Comparison of ENCODE assay signal across 12 cellular contexts in the genomic region with DNA sequence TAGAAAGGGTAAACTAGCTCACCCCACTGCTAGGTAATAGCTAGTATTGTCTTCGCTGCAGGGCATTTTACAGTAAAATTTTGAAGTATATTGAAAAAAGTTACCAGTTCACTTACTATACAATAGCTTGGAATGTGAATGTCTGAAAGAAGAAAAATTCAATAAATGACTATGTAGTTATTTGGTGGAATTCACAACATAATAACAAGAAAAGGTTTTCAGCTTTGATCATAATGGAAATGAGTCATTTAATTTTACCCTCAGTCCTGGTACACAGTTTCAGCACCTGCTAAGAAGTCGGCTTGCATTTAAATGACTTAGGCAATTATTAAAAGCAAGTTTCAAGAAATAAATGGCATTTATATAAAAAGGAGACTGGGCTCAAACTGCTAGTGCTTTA.
DNase-seq lines count a peak whose midpoint lies in the region; ATAC-seq and TF ChIP-seq lines count a peak whose summit lies in the region.
"Had no signal": no experiment of that assay in that cellular context is flagged by ENCODE, and none has a peak within 500 bp of the region (broad histone marks: within the 10 kb centered on the region; RNA-seq: fewer than 3 reads in every experiment).

No MANE protein-coding gene starts in this region.

- ATAC-seq in GM18858 (IDR thresholded peaks at IDR 0.05; ENCODE audit: unreplicated experiment) (peak; percentile 92), GM19468 (IDR thresholded peaks at IDR 0.05; ENCODE audit: extremely low read depth, unreplicated experiment) (peak; percentile 67), HG02885 (IDR thresholded peaks at IDR 0.05; ENCODE audit: poor library complexity, unreplicated experiment) (peak; percentile 80), HG03520 (IDR thresholded peaks at IDR 0.05; ENCODE audit: unreplicated experiment) (peak; percentile 82)
- ATAC-seq: esophagus mucosa had no signal

- H3K4me3 ChIP-seq in A673 (ENCODE audit: low read depth, low read length, poor library complexity, severe bottlenecking), result no peak overlapping the region

- no peaks in the 10 kb centered on the region for H3K9me3 ChIP-seq in A673 (ENCODE audit: low read depth, low read length, poor library complexity, severe bottlenecking)

- CTCF ChIA-PET in A673 (lab: Charles Lee), result no interaction called here

- TF ChIP-seq CTCF in A673 (conservative IDR thresholded peaks at IDR 0.05; ENCODE audit: low read depth, low read length), result no peak

- no peaks in the 10 kb centered on the region for H3K36me3 ChIP-seq in A673 (ENCODE audit: insufficient read depth, low read length, poor library complexity, severe bottlenecking)

- DNase-seq in A673 (ENCODE audit: low spot score) (no peak), NCI-H2171 (lab: John Stamatoyannopoulos, UW) (no peak), KG1 (lab: John Stamatoyannopoulos, UW) (no peak), middle frontal gyrus (ENCODE audit: extremely low spot score, low spot score) (no peak)
- DNase-seq: activated gamma-delta T cell; NCI-H187 treated with DMSO at 0.1 percent for 48 hours; stimulated activated CD4-positive, alpha-beta T cell treated with anti-CD3 and anti-CD28 coated beads, Interleukin-1b, Interleukin-23, amount 100 ng/mL, for 48 hours had no signal

- H3K27me3 ChIP-seq in A673 (replicated peaks; ENCODE audit: insufficient read depth, low read depth, low read length, poor library complexity), result no peaks in the 10 kb centered on the region

- intact Hi-C loops in A673 (cut with micrococcal nuclease; ENCODE audit: unreplicated experiment), result no loop called here

- no TSS peak for BruUV-seq in A673 (replicated peaks; lab: Mats Ljungman, UMichigan)

- no peaks in the 10 kb centered on the region for H3K4me1 ChIP-seq in A673 (ENCODE audit: insufficient read depth, low read length, poor library complexity, severe bottlenecking)

- H3K27ac ChIP-seq in A673 (ENCODE audit: low read depth, low read length, poor library complexity, severe bottlenecking), result no peak overlapping the region

- POLR2A ChIA-PET in A673 (lab: Charles Lee; ENCODE audit: low non-redundant PET), result no interaction called here
